13 cellular contexts compared by ENCODE assay signal in the genomic region with DNA sequence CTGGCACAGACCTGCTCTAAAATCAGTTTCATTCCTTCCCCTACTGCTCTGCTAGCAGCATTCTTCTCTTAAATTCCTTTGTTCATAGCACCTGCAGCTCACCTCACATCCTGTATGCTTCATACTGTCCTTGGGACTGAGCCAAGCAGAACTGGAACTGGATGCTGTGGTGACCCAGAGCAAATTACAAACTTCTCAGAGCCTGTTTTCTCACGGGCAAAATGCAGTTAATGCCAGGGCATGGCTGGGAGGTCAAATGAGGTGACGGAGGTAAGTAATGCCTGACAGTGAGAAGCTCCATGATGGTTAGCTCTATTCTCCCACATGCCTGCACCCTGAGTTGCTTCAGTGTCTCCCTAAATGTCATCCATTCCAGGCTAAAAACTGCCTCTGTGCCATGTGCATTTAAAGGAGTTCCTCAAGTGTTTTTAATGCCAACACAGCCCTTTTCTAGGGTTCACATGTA. TPM values are rescaled to one million over a fixed set of nuclear protein-coding genes. Genes with fewer than 3 reads are reported as not detected.
DNase-seq lines count a peak whose midpoint lies in the region; ATAC-seq and TF ChIP-seq lines count a peak whose summit lies in the region.
"Had no signal": no experiment of that assay in that cellular context is flagged by ENCODE, and none has a peak within 500 bp of the region (broad histone marks: within the 10 kb centered on the region; RNA-seq: fewer than 3 reads in every experiment).

No MANE protein-coding gene starts in this region.

- peak; percentile 40 for DNase-seq in activated naive CD4-positive, alpha-beta T cell treated with anti-CD3 and anti-CD28 coated beads for 36 hours
- no peak for DNase-seq in activated naive CD4-positive, alpha-beta T cell treated with Interleukin-2 at 50 U/mL for 16 hours
- DNase-seq in RWPE2 (ENCODE audit: low spot score), result no peak
- no peak for DNase-seq in stimulated activated naive CD8-positive, alpha-beta T cell treated with anti-CD3 and anti-CD28 coated beads, Interleukin-15, amount 100 ng/mL, for 72 hours
- no peak for DNase-seq in NCI-H187 treated with DMSO at 0.1 percent for 48 hours (lab: John Stamatoyannopoulos, UW)
- no peak for DNase-seq in NCI-H1105 (lab: John Stamatoyannopoulos, UW)
- no peak for DNase-seq in medulla oblongata (ENCODE audit: extremely low spot score)
- DNase-seq: activated T-cell treated with anti-CD3 and anti-CD28 coated beads, Interleukin-2, amount 50 U/mL, for 4 hours; H7; NK-92 treated with Interleukin-12 subunit alpha and Interleukin-12 subunit beta, amount 100 ng/mL, for 24 hours; stomach had no signal

- CTCF ChIA-PET in activated naive CD4-positive, alpha-beta T cell treated with anti-CD3 and anti-CD28 coated beads for 36 hours (lab: Charles Lee), result interaction anchor here (1.7 kb wide), 1 partner anchor 18 kb away, joined by 6 read pairs; no protein-coding TSS in a partner anchor

- ATAC-seq in HG02943 (IDR thresholded peaks at IDR 0.05; ENCODE audit: low read depth, unreplicated experiment), result peak; percentile 61
- ATAC-seq in RWPE2 (ENCODE audit: low read depth), result peak; percentile 98
- no peak for ATAC-seq in stimulated activated naive CD8-positive, alpha-beta T cell treated with anti-CD3 and anti-CD28 coated beads, Interleukin-15, amount 100 ng/mL, for 72 hours

- no peak overlapping the region for H3K4me3 ChIP-seq in RWPE2 (ENCODE audit: severe bottlenecking)
- H3K4me3 ChIP-seq: stomach had no signal

- H3K9me3 Mint-ChIP-seq in activated naive CD4-positive, alpha-beta T cell treated with anti-CD3 and anti-CD28 coated beads for 36 hours, result no peaks in the 10 kb centered on the region
- no peaks in the 10 kb centered on the region for H3K9me3 Mint-ChIP-seq in stimulated activated naive CD8-positive, alpha-beta T cell treated with anti-CD3 and anti-CD28 coated beads, Interleukin-15, amount 100 ng/mL, for 72 hours
- H3K9me3 Mint-ChIP-seq: activated T-cell treated with anti-CD3 and anti-CD28 coated beads, Interleukin-2, amount 50 U/mL, for 4 hours had no signal

- no peaks in the 10 kb centered on the region for H3K27me3 ChIP-seq in RWPE2 (ENCODE audit: insufficient read depth, poor library complexity, severe bottlenecking)
- H3K27me3 ChIP-seq: neutrophil, stomach had no signal

- no peaks in the 10 kb centered on the region for H3K27me3 Mint-ChIP-seq in activated naive CD4-positive, alpha-beta T cell treated with anti-CD3 and anti-CD28 coated beads for 36 hours (ENCODE audit: low read depth)
- no peaks in the 10 kb centered on the region for H3K27me3 Mint-ChIP-seq in stimulated activated naive CD8-positive, alpha-beta T cell treated with anti-CD3 and anti-CD28 coated beads, Interleukin-15, amount 100 ng/mL, for 72 hours

- TF ChIP-seq CTCF in RWPE2 (IDR thresholded peaks at IDR 0.05; ENCODE audit: poor library complexity, severe bottlenecking), result no peak

- H3K9me3 ChIP-seq in RWPE2 (ENCODE audit: severe bottlenecking), result no peaks in the 10 kb centered on the region
- H3K9me3 ChIP-seq: neutrophil, stomach had no signal

- H3K4me1 ChIP-seq in RWPE2 (ENCODE audit: insufficient read depth, poor library complexity, severe bottlenecking), result peaks cover 10% of the 10 kb centered on the region
- H3K4me1 ChIP-seq: stomach had no signal

- H3K4me3 Mint-ChIP-seq in activated naive CD4-positive, alpha-beta T cell treated with anti-CD3 and anti-CD28 coated beads for 36 hours, result no peak overlapping the region
- no peak overlapping the region for H3K4me3 Mint-ChIP-seq in stimulated activated naive CD8-positive, alpha-beta T cell treated with anti-CD3 and anti-CD28 coated beads, Interleukin-15, amount 100 ng/mL, for 72 hours
- H3K4me3 Mint-ChIP-seq: activated T-cell treated with anti-CD3 and anti-CD28 coated beads, Interleukin-2, amount 50 U/mL, for 4 hours had no signal

- peaks cover 42% of the 10 kb centered on the region for H3K36me3 ChIP-seq in RWPE2 (ENCODE audit: low read depth)

- peaks cover 8% of the 10 kb centered on the region for H3K4me1 Mint-ChIP-seq in activated naive CD4-positive, alpha-beta T cell treated with anti-CD3 and anti-CD28 coated beads for 36 hours (ENCODE audit: low read depth)
- H3K4me1 Mint-ChIP-seq in stimulated activated naive CD8-positive, alpha-beta T cell treated with anti-CD3 and anti-CD28 coated beads, Interleukin-15, amount 100 ng/mL, for 72 hours, result peaks cover 4% of the 10 kb centered on the region

- peak overlapping the region; percentile 57 for H3K27ac ChIP-seq in RWPE2 (ENCODE audit: poor library complexity, severe bottlenecking)
- H3K27ac ChIP-seq: neutrophil, stomach had no signal

- H3K27ac Mint-ChIP-seq in activated naive CD4-positive, alpha-beta T cell treated with anti-CD3 and anti-CD28 coated beads for 36 hours, result peak overlapping the region; percentile 65
- H3K27ac Mint-ChIP-seq in stimulated activated naive CD8-positive, alpha-beta T cell treated with anti-CD3 and anti-CD28 coated beads, Interleukin-15, amount 100 ng/mL, for 72 hours, result peak overlapping the region; percentile 35 to 43

- intact Hi-C loops in activated naive CD4-positive, alpha-beta T cell treated with anti-CD3 and anti-CD28 coated beads for 36 hours (cut with micrococcal nuclease), result no loop called here

- peaks cover 15% of the 10 kb centered on the region for H3K36me3 Mint-ChIP-seq in activated naive CD4-positive, alpha-beta T cell treated with anti-CD3 and anti-CD28 coated beads for 36 hours (ENCODE audit: low read depth)

RNA-seq across cellular contexts. Expression of gene C2orf42, which starts 29.7 kb away (rescaled TPM):
- 10 to 100 TPM; 19.2 to 23.3 TPM for total RNA-seq in activated naive CD4-positive, alpha-beta T cell treated with anti-CD3 and anti-CD28 coated beads for 36 hours
